Comparison of ENCODE assay signal across 16 cellular contexts in the genomic region with DNA sequence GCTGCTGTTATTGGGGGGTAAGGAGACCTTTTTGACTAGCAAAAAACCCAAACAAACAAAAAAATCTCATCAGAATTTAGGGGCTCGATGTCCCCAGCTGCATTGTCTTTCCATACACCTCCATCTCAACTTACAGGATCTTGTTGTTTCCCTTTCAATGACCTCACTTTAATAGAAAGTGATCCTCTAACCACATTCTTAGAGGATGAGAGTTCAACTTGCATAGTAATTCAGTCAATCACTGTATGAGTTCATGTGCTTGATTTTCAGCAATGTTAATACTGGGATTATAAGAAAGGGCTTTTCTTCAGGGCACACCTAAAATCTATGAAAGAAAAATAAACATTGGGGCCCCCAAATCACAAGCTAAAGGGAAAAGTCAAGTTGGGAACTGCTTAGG.
"Had no signal": no experiment of that assay in that cellular context is flagged by ENCODE, and none has a peak within 500 bp of the region (broad histone marks: within the 10 kb centered on the region; RNA-seq: fewer than 3 reads in every experiment).

No MANE protein-coding gene starts in this region.

- ATAC-seq: activated naive CD8-positive, alpha-beta T cell treated with anti-CD3 and anti-CD28 coated beads, Interleukin-2, amount 50 U/mL, for 24 hours; left lobe of liver; natural killer cell treated with Interleukin-12 subunit alpha and Interleukin-12 subunit beta and Interleukin-15 and Interleukin-18, amount 100 ng/mL, for 72 hours; right lobe of liver; stimulated activated effector memory CD8-positive, alpha-beta T cell treated with anti-CD3 and anti-CD28 coated beads, Interleukin-12 subunit alpha, Interleukin-12 subunit beta, amount 100 ng/mL, for 72 hours; WTC11 had no signal

- H3K36me3 ChIP-seq: right lobe of liver, tibial artery had no signal

- H3K4me1 ChIP-seq: right lobe of liver, tibial artery had no signal

- H3K27me3 ChIP-seq: right lobe of liver, tibial artery had no signal

- DNase-seq: activated CD4-positive, alpha-beta T cell treated with anti-CD3 and anti-CD28 coated beads for 48 hours; activated CD8-positive, alpha-beta memory T cell treated with anti-CD3 and anti-CD28 coated beads for 24 hours; activated naive CD4-positive, alpha-beta T cell treated with Interleukin-2 at 50 U/mL for 16 hours; activated naive CD8-positive, alpha-beta T cell treated with anti-CD3 and anti-CD28 coated beads, Interleukin-2, amount 50 U/mL, for 24 hours; caudate nucleus; effector memory CD4-positive, alpha-beta T cell; immature natural killer cell; occipital lobe; right lobe of liver; tibial artery had no signal

- H3K9me3 ChIP-seq: right lobe of liver, tibial artery had no signal

- H3K27ac ChIP-seq: coronary artery, epithelial cell of prostate, right lobe of liver, tibial artery had no signal

- H3K4me3 ChIP-seq: coronary artery, right lobe of liver, tibial artery had no signal
